Comparison of ENCODE assay signal across 8 cellular contexts in genomic region chr22:29907753-29908515, GRCh38. TPM values are rescaled to one million over a fixed set of nuclear protein-coding genes. Genes with fewer than 3 reads are reported as not detected.
DNase-seq lines count a peak whose midpoint lies in the region; ATAC-seq and TF ChIP-seq lines count a peak whose summit lies in the region.

No MANE protein-coding gene starts in this region.

- H3K9me3 Mint-ChIP-seq in activated CD4-positive, alpha-beta T cell treated with anti-CD3 and anti-CD28 coated beads, Interleukin-2, amount 10 ng/mL, durations not matched to agents 7 days and 5 days = no peaks in the 10 kb centered on the region

- in situ Hi-C loops in gastrocnemius medialis (cut with MboI; ENCODE audit: low sequenced_read_pairs in 4 of 4) = no loop called here

- TF ChIP-seq POLR2A in heart left ventricle (IDR thresholded peaks at IDR 0.05) (no peak), gastrocnemius medialis (IDR thresholded peaks at IDR 0.05) (no peak)

- H3K27ac Mint-ChIP-seq in activated CD4-positive, alpha-beta T cell treated with anti-CD3 and anti-CD28 coated beads, Interleukin-2, amount 10 ng/mL, durations not matched to agents 7 days and 5 days = no peak overlapping the region

- intact Hi-C loops in heart left ventricle (cut with DNase I) = no loop called here
- intact Hi-C loops in gastrocnemius medialis (cut with DNase I; ENCODE audit: low total_unique reads) = no loop called here
- intact Hi-C loops in OCI-LY7 (cut with micrococcal nuclease; ENCODE audit: unreplicated experiment) = no loop called here

- H3K9me3 ChIP-seq in heart left ventricle (no peaks in the 10 kb centered on the region), gastrocnemius medialis (no peaks in the 10 kb centered on the region), OCI-LY7 (ENCODE audit: low read length) (no peaks in the 10 kb centered on the region)

- H3K4me3 Mint-ChIP-seq in activated CD4-positive, alpha-beta T cell treated with anti-CD3 and anti-CD28 coated beads, Interleukin-2, amount 10 ng/mL, durations not matched to agents 7 days and 5 days = no peak overlapping the region

- H3K4me1 Mint-ChIP-seq in activated CD4-positive, alpha-beta T cell treated with anti-CD3 and anti-CD28 coated beads, Interleukin-2, amount 10 ng/mL, durations not matched to agents 7 days and 5 days = peaks cover 1% of the 10 kb centered on the region

- H3K27ac ChIP-seq in VCaP = peak overlapping the region; percentile 70
- H3K27ac ChIP-seq in heart left ventricle = peak overlapping the region in 8 of 12 donors; percentile 3 to 44 (median 22)
- peak overlapping the region; percentile 64 to 87 (median 79) for H3K27ac ChIP-seq in gastrocnemius medialis
- H3K27ac ChIP-seq in OCI-LY7 (ENCODE audit: low read depth, low read length, poor library complexity, severe bottlenecking) = no peak overlapping the region

- H3K36me3 Mint-ChIP-seq in activated CD4-positive, alpha-beta T cell treated with anti-CD3 and anti-CD28 coated beads, Interleukin-2, amount 10 ng/mL, durations not matched to agents 7 days and 5 days (ENCODE audit: low read depth) = no peaks in the 10 kb centered on the region

- no peak overlapping the region for H2AFZ ChIP-seq in OCI-LY7 (ENCODE audit: low read length)

- H3K4me2 ChIP-seq in OCI-LY7 (ENCODE audit: low read length) = no peak overlapping the region

- CTCF ChIA-PET in activated CD4-positive, alpha-beta T cell treated with anti-CD3 and anti-CD28 coated beads, Interleukin-2, amount 10 ng/mL, durations not matched to agents 7 days and 5 days (lab: Charles Lee) = interaction anchor here (0.8 kb wide), 1 partner anchor 443 kb away, joined by 4 read pairs; no protein-coding TSS in a partner anchor
- CTCF ChIA-PET in OCI-LY7 (lab: Charles Lee; ENCODE audit: unreplicated experiment) = no interaction called here

- H3K27me3 ChIP-seq in heart left ventricle (no peaks in the 10 kb centered on the region), gastrocnemius medialis (no peaks in the 10 kb centered on the region)

- no peaks in the 10 kb centered on the region for H3K27me3 Mint-ChIP-seq in activated CD4-positive, alpha-beta T cell treated with anti-CD3 and anti-CD28 coated beads, Interleukin-2, amount 10 ng/mL, durations not matched to agents 7 days and 5 days

- no peaks in the 10 kb centered on the region for H3K9me2 ChIP-seq in OCI-LY7 (ENCODE audit: insufficient read depth, low read length)

- 25 to 42% (median 34%) methylated on average over 5 of the region's 5 CpGs for WGBS in heart left ventricle, 4 donors

- H3K36me3 ChIP-seq in heart left ventricle = no peaks in the 10 kb centered on the region
- H3K36me3 ChIP-seq in gastrocnemius medialis = no peaks in the 10 kb centered on the region
- no peaks in the 10 kb centered on the region for H3K36me3 ChIP-seq in OCI-LY7 (ENCODE audit: insufficient read depth, low read length)

- peaks cover 3 to 79% (median 48%) of the 10 kb centered on the region in 12 donors for H3K4me1 ChIP-seq in heart left ventricle
- H3K4me1 ChIP-seq in gastrocnemius medialis = peaks cover 85 to 88% of the 10 kb centered on the region in 2 donors
- H3K4me1 ChIP-seq in OCI-LY7 (ENCODE audit: insufficient read depth, low read length, poor library complexity, severe bottlenecking) = no peaks in the 10 kb centered on the region

- POLR2A ChIA-PET in activated CD4-positive, alpha-beta T cell treated with anti-CD3 and anti-CD28 coated beads, Interleukin-2, amount 10 ng/mL, durations not matched to agents 7 days and 5 days (lab: Charles Lee) = no interaction called here
- POLR2A ChIA-PET in OCI-LY7 (lab: Charles Lee) = no interaction called here

- H4K20me1 ChIP-seq in OCI-LY7 (ENCODE audit: insufficient read depth, low read length) = 0 out of 2 replicates have a peak, but pooled peaks cover 7% of the 10 kb centered on the region

- H3K4me3 ChIP-seq in heart left ventricle (no peak overlapping the region), gastrocnemius medialis (peak overlapping the region in 3 of 4 donors; percentile 1 to 19 (median 18)), OCI-LY7 (ENCODE audit: low read depth, low read length, poor library complexity, severe bottlenecking) (no peak overlapping the region)

- H3K79me2 ChIP-seq in OCI-LY7 (ENCODE audit: insufficient read depth, low read depth, low read length) = no peaks in the 10 kb centered on the region; the same call in 1 of the 2 replicates

- no TSS peak for BruUV-seq in OCI-LY7 (replicated peaks; lab: Mats Ljungman, UMichigan)

- TF ChIP-seq CTCF in VCaP (conservative IDR thresholded peaks at IDR 0.05) (no peak), heart left ventricle (IDR thresholded peaks at IDR 0.05) (no peak), gastrocnemius medialis (IDR thresholded peaks at IDR 0.05 in 4 of 5, conservative IDR thresholded peaks at IDR 0.05 in 1 of 5) (no peak), OCI-LY7 (conservative IDR thresholded peaks at IDR 0.05; ENCODE audit: low read length) (no peak)

- peak; percentile 8 to 9 for DNase-seq in activated CD4-positive, alpha-beta T cell treated with anti-CD3 and anti-CD28 coated beads for 4 hours
- no peak for DNase-seq in activated CD4-positive, alpha-beta T cell treated with anti-CD3 and anti-CD28 coated beads, Interleukin-2, amount 10 ng/mL, durations not matched to agents 7 days and 5 days
- DNase-seq in NCI-H2029 (lab: John Stamatoyannopoulos, UW) (peak; percentile 73), heart left ventricle (peak; percentile 71 to 85 (median 73)), gastrocnemius medialis (peak; percentile 58 to 85), OCI-LY7 (ENCODE audit: low spot score) (no peak)

- peak; percentile 44 to 79 (median 72) for ATAC-seq in heart left ventricle
- peak; percentile 89 to 93 for ATAC-seq in gastrocnemius medialis
- no peak for ATAC-seq in HG02981 (IDR thresholded peaks at IDR 0.05; ENCODE audit: unreplicated experiment)

RNA-seq across cellular contexts. Expression of gene MTMR3, which starts 25.0 kb away (rescaled TPM):
- 10 to 100 TPM; 24.3 to 27.9 TPM for total RNA-seq in activated CD4-positive, alpha-beta T cell treated with anti-CD3 and anti-CD28 coated beads, Interleukin-2, amount 10 ng/mL, durations not matched to agents 7 days and 5 days
- 10 to 100 TPM; 26.1 to 44.8 (median 36.7) TPM for total RNA-seq in heart left ventricle
- polyA plus RNA-seq in heart left ventricle = 10 to 100 TPM in 1 of 2 donors, 1 to 10 TPM in 1; 9.6 to 22.3 TPM
- total RNA-seq in gastrocnemius medialis = 10 to 100 TPM; 36.6 to 42.1 (median 37.1) TPM
- 10.9 and 22.2 TPM in 2 replicates for total RNA-seq in OCI-LY7 (2014; rRNA removed; shearing (Covaris generic))
- 17.6 and 24.4 TPM in 2 replicates for total RNA-seq in OCI-LY7 (2022)

Comparison
In these comparisons a context has a peak if more than half of its experiments do, and no peak if none do; other contexts are left out.
1. DNase-seq: peak in activated CD4-positive, alpha-beta T cell treated with anti-CD3 and anti-CD28 coated beads for 4 hours (2 of 2), NCI-H2029 (single experiment), heart left ventricle (5 of 5) and gastrocnemius medialis (2 of 2); none in activated CD4-positive, alpha-beta T cell treated with anti-CD3 and anti-CD28 coated beads, Interleukin-2, amount 10 ng/mL, durations not matched to agents 7 days and 5 days (single experiment) and OCI-LY7 (single experiment).
2. H3K4me3 ChIP-seq: peak in gastrocnemius medialis (3 of 4); none in heart left ventricle (0 of 12) and OCI-LY7 (single experiment).